ENCODE assay signal across 9 cellular contexts in genomic region chr7:148142660-148143248, GRCh38.
DNase-seq lines count a peak whose midpoint lies in the region; ATAC-seq, FAIRE-seq and TF ChIP-seq lines count a peak whose summit lies in the region.
"Had no signal": no experiment of that assay in that cellular context is flagged by ENCODE, and none has a peak within 500 bp of the region (broad histone marks: within the 10 kb centered on the region; RNA-seq: fewer than 3 reads in every experiment).

No MANE protein-coding gene starts in this region.

- H3K79me2 ChIP-seq in astrocyte (ENCODE audit: insufficient read depth, low read length) (no peaks in the 10 kb centered on the region), HepG2 (ENCODE audit: insufficient read depth, low read length) (no peaks in the 10 kb centered on the region)

- POLR2A ChIA-PET in HepG2 (lab: Yijun Ruan, JAX): no interaction called here

- FAIRE-seq in astrocyte (lab: Jason Lieb, UNC): no peak
- FAIRE-seq in HepG2 (lab: Jason Lieb, UNC): peak; percentile 48

- 22% methylated on average over 4 of the region's 4 CpGs for WGBS in HepG2 (ENCODE audit: low lambda C conversion rate)
- 51 to 55% (median 52%) methylated on average over 4 of the region's 4 CpGs for WGBS in ovary, 3 donors

- H3K36me3 ChIP-seq in BLaER1 (no peaks in the 10 kb centered on the region), astrocyte (ENCODE audit: insufficient read depth, low read length) (no peaks in the 10 kb centered on the region), HepG2 (replicated peaks in 1 of 2; ENCODE audit: control insufficient read depth in 1 of 2, insufficient read depth in 2 of 2, low read length in 2 of 2) (no peaks in the 10 kb centered on the region), ovary (no peaks in the 10 kb centered on the region)
- H3K36me3 ChIP-seq: upper lobe of left lung had no signal

- peak; percentile 40 for DNase-seq in NCI-H2029 (lab: John Stamatoyannopoulos, UW)
- no peak for DNase-seq in astrocyte (ENCODE audit: low read depth)
- peak; percentile 26 for DNase-seq in HepG2 (ENCODE audit: low spot score)
- no peak for DNase-seq in stimulated activated naive CD8-positive, alpha-beta T cell treated with anti-CD3 and anti-CD28 coated beads, Interleukin-15, Interleukin-2, amounts not matched to agents 100 U/mL and 50 U/mL, for 24 hours
- no peak for DNase-seq in ovary
- DNase-seq: upper lobe of left lung had no signal

- no peak overlapping the region for H3K4me3 Mint-ChIP-seq in astrocyte (ENCODE audit: unreplicated experiment)

- H3K27ac Mint-ChIP-seq in astrocyte (ENCODE audit: unreplicated experiment): no peak overlapping the region

- TF ChIP-seq POLR2A in HepG2 (IDR thresholded peaks at IDR 0.05; ENCODE audit: insufficient read depth in 1 of 2, low read depth in 2 of 2, low read length in 2 of 2): no peak
- no peak for TF ChIP-seq POLR2A in ovary (IDR thresholded peaks at IDR 0.05)

- H3K9me3 Mint-ChIP-seq in astrocyte (ENCODE audit: unreplicated experiment): peaks cover 5% of the 10 kb centered on the region

- H3K9ac ChIP-seq in BLaER1 (no peak overlapping the region), astrocyte (ENCODE audit: low read length) (no peak overlapping the region), HepG2 (ENCODE audit: insufficient read depth, low read depth, low read length) (no peak overlapping the region)

- H3K4me2 ChIP-seq in BLaER1: peak overlapping the region; percentile 32
- no peak overlapping the region for H3K4me2 ChIP-seq in astrocyte (ENCODE audit: low read length)
- H3K4me2 ChIP-seq in HepG2 (ENCODE audit: low read depth, low read length): no peak overlapping the region

- in situ Hi-C loops in HepG2 (cut with HindIII; ENCODE audit: extremely low pct_ligation_motif_present, low pct_unique_long_range_greater_than_20kb): no loop called here

- H2AFZ ChIP-seq in astrocyte (ENCODE audit: low read depth, low read length) (no peak overlapping the region), HepG2 (ENCODE audit: low read length) (no peak overlapping the region)

- ATAC-seq in GM19372 (IDR thresholded peaks at IDR 0.05; ENCODE audit: low read depth, unreplicated experiment): peak; percentile 59
- ATAC-seq in HepG2: peak; percentile 74
- no peak for ATAC-seq in GM21717 (IDR thresholded peaks at IDR 0.05; ENCODE audit: unreplicated experiment)
- no peak for ATAC-seq in stimulated activated naive CD8-positive, alpha-beta T cell treated with anti-CD3 and anti-CD28 coated beads, Interleukin-15, Interleukin-2, amounts not matched to agents 100 U/mL and 50 U/mL, for 24 hours

- H3K27ac ChIP-seq in BLaER1 (no peak overlapping the region), astrocyte (ENCODE audit: low read depth, low read length) (no peak overlapping the region), HepG2 (ENCODE audit: extremely low read length, insufficient read depth, low read length) (no peak overlapping the region), ovary (no peak overlapping the region)
- H3K27ac ChIP-seq: upper lobe of left lung had no signal

- CTCF ChIA-PET in HepG2 (lab: Yijun Ruan, JAX; ENCODE audit: low intra/inter-chr PET ratio, low total read pairs): no interaction called here

- BruUV-seq in HepG2 (replicated peaks; lab: Mats Ljungman, UMichigan): no TSS peak

- H3K36me3 Mint-ChIP-seq in astrocyte (ENCODE audit: low read depth, unreplicated experiment): no peaks in the 10 kb centered on the region

- H4K20me1 ChIP-seq in BLaER1 (no peaks in the 10 kb centered on the region), astrocyte (ENCODE audit: insufficient read depth, low read length) (no peaks in the 10 kb centered on the region), HepG2 (ENCODE audit: insufficient read depth, low read length) (no peaks in the 10 kb centered on the region)

- TF ChIP-seq CTCF in astrocyte (IDR thresholded peaks at IDR 0.05; ENCODE audit: insufficient read depth, low read depth, low read length) (peak; percentile 55), HepG2 (CRISPR knock-in tag; IDR thresholded peaks at IDR 0.05) (peak; percentile 64), ovary (IDR thresholded peaks at IDR 0.05) (no peak)

- TF ChIP-seq RAD21 in HepG2 (CRISPR knock-in tag; IDR thresholded peaks at IDR 0.05): peak; percentile 32; the same call in 1 of the 2 replicates

- no peaks in the 10 kb centered on the region for H3K27me3 Mint-ChIP-seq in astrocyte (ENCODE audit: low read depth, unreplicated experiment)

- H3K4me1 ChIP-seq in BLaER1 (peaks cover 32% of the 10 kb centered on the region), astrocyte (ENCODE audit: insufficient read depth, low read length) (peaks cover 3% of the 10 kb centered on the region), HepG2 (ENCODE audit: insufficient read depth, low read length) (no peaks in the 10 kb centered on the region), ovary (ENCODE audit: insufficient read depth) (no peaks in the 10 kb centered on the region)
- H3K4me1 ChIP-seq: upper lobe of left lung had no signal

- TF ChIP-seq EP300 in HepG2 (IDR thresholded peaks at IDR 0.05; ENCODE audit: low read depth in 2 of 2, low read length in 2 of 2) (no peak), HepG2 (CRISPR knock-in tag; IDR thresholded peaks at IDR 0.05; ENCODE audit: borderline replicate concordance) (no peak), ovary (IDR thresholded peaks at IDR 0.05) (no peak)

- peaks cover 23% of the 10 kb centered on the region for H3K4me1 Mint-ChIP-seq in astrocyte (ENCODE audit: low read depth, unreplicated experiment)

- H3K4me3 ChIP-seq in BLaER1: no peak overlapping the region
- H3K4me3 ChIP-seq in astrocyte (ENCODE audit: insufficient read depth, low read depth, low read length): no peak overlapping the region
- no peak overlapping the region for H3K4me3 ChIP-seq in HepG2 (replicated peaks in 1 of 3; ENCODE audit: insufficient read depth in 1 of 3, low read depth in 2 of 3, low read length in 3 of 3)
- no peak overlapping the region for H3K4me3 ChIP-seq in ovary
- H3K4me3 ChIP-seq: upper lobe of left lung had no signal

- H3K9me3 ChIP-seq in BLaER1 (peaks cover 14% of the 10 kb centered on the region), astrocyte (ENCODE audit: insufficient read depth, low read depth, low read length) (no peaks in the 10 kb centered on the region), HepG2 (ENCODE audit: low read length) (no peaks in the 10 kb centered on the region), ovary (no peaks in the 10 kb centered on the region)
- H3K9me3 ChIP-seq: upper lobe of left lung had no signal

- intact Hi-C loops in HepG2 (cut with micrococcal nuclease; ENCODE audit: unreplicated experiment): no loop called here
- intact Hi-C loops in ovary (cut with DNase I): no loop called here

- H3K27me3 ChIP-seq in BLaER1 (no peaks in the 10 kb centered on the region), astrocyte (ENCODE audit: insufficient read depth, low read length) (no peaks in the 10 kb centered on the region), HepG2 (ENCODE audit: control insufficient read depth in 1 of 2, insufficient read depth in 2 of 2, low read length in 2 of 2) (no peaks in the 10 kb centered on the region), ovary (no peaks in the 10 kb centered on the region)
- H3K27me3 ChIP-seq: upper lobe of left lung had no signal

TF ChIP-seq in HepG2, 621 proteins besides CTCF, POLR2A, EP300 and RAD21 (continues in another document):
- TF ChIP-seq SMC3 (IDR thresholded peaks at IDR 0.05; ENCODE audit: low read length) (peak; percentile 9; the same call in 1 of the 2 replicates), ETV6 (CRISPR knock-in tag; conservative IDR thresholded peaks at IDR 0.05) (no peak), NR3C1 (CRISPR knock-in tag; IDR thresholded peaks at IDR 0.05) (no peak), IRF9 (CRISPR knock-in tag; IDR thresholded peaks at IDR 0.05; ENCODE audit: borderline replicate concordance) (no peak), ATF3 (CRISPR knock-in tag; IDR thresholded peaks at IDR 0.05) (no peak), ZNF501 (CRISPR knock-in tag; IDR thresholded peaks at IDR 0.05) (no peak), ZKSCAN5 (CRISPR knock-in tag; IDR thresholded peaks at IDR 0.05) (no peak), SIX4 (CRISPR knock-in tag; IDR thresholded peaks at IDR 0.05) (no peak), ZBTB7A (CRISPR knock-in tag; IDR thresholded peaks at IDR 0.05) (no peak), GLMP (CRISPR knock-in tag; IDR thresholded peaks at IDR 0.05; ENCODE audit: borderline replicate concordance) (no peak), CEBPG (CRISPR knock-in tag; IDR thresholded peaks at IDR 0.05) (no peak), ZBTB44 (CRISPR knock-in tag; IDR thresholded peaks at IDR 0.05) (no peak)

Comparison
In these comparisons a context has a peak if more than half of its experiments do, and no peak if none do; other contexts are left out.
1. ATAC-seq: peak in GM19372 (single experiment) and HepG2 (single experiment); none in GM21717 (single experiment) and stimulated activated naive CD8-positive, alpha-beta T cell treated with anti-CD3 and anti-CD28 coated beads, Interleukin-15, Interleukin-2, amounts not matched to agents 100 U/mL and 50 U/mL, for 24 hours (single experiment).
2. DNase-seq: peak in NCI-H2029 (single experiment) and HepG2 (single experiment); none in astrocyte (single experiment), stimulated activated naive CD8-positive, alpha-beta T cell treated with anti-CD3 and anti-CD28 coated beads, Interleukin-15, Interleukin-2, amounts not matched to agents 100 U/mL and 50 U/mL, for 24 hours (single experiment) and ovary (0 of 5).
3. CTCF ChIP-seq: peak in astrocyte (single experiment) and HepG2 (single experiment); none in ovary (0 of 3).